8 cellular contexts compared by ENCODE assay signal in the genomic region with DNA sequence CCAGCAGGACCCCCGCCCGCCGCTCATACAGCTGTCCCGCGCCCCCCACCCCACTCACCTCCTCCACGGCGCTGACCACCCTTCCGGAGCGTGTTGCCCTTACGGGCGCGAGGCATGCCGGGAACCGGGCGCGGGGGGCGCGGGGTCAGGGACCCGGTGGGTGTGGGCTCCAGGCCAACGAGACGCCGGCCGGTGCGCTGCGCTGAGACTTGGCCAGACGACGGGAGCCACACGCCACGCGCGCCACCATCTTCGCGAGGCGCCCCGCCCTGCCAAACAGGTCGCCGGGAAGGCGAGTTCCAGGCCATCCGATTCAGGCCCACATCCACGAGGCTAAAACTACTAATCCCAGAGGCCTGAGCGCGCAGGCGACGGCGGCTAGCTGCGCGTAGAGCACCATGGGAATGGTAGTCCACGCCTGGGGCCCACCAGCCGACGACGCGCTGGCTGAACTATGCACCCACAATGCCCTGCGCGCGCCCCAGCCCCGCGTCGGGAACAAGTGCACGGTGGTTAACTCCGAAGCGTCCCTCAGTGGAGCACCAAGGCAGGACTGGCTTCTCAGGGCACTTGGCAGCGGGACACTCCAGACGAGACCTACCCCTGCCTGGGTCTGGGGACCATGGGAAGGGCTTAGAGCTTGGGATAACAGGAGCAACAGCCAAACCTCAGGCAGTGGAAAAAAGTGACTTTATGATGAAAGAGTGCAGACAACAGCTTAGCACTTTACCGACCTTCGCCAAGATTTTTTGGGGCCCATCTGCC. TPM values are rescaled to one million over a fixed set of nuclear protein-coding genes. Genes with fewer than 3 reads are reported as not detected.
A peak's percentile ranks its signal among the peaks of the same experiment; 100 is the strongest.
DNase-seq lines count a peak whose midpoint lies in the region; ATAC-seq and TF ChIP-seq lines count a peak whose summit lies in the region.

TSS of gene IFRD2 (minus strand) at position 271 of the 765 bp plus-strand sequence. CDS start at position 116, 155 bp downstream.

- peak; percentile 96 for ATAC-seq in GM23338
- peak; percentile 99 for ATAC-seq in naive thymus-derived CD4-positive, alpha-beta T cell
- ATAC-seq in stimulated activated naive B cell treated with anti-CD40 and anti-IgM and Interleukin-4, amounts not matched to agents 10 μg/mL and 1 μg/mL and 100 μg/mL, for 72 hours (replicated peaks), result peak; percentile 98

- H3K27ac Mint-ChIP-seq in GM23338, result peak within 1 kb of the TSS; percentile 98
- peak within 1 kb of the TSS; percentile 85 to 97 (median 93) for H3K27ac Mint-ChIP-seq in naive thymus-derived CD4-positive, alpha-beta T cell
- peak within 1 kb of the TSS; percentile 96 for H3K27ac Mint-ChIP-seq in stimulated activated naive B cell treated with anti-CD40 and anti-IgM and Interleukin-4, amounts not matched to agents 10 μg/mL and 1 μg/mL and 100 μg/mL, for 72 hours

- H3K36me3 Mint-ChIP-seq in GM23338 (ENCODE audit: low read depth), result peaks cover 39% of the 10 kb centered on the region
- peaks cover 0 to 9% (median 3%) of the 10 kb centered on the region in 5 donors for H3K36me3 Mint-ChIP-seq in naive thymus-derived CD4-positive, alpha-beta T cell
- peaks cover 31 to 53% of the 10 kb centered on the region in 2 donors for H3K36me3 Mint-ChIP-seq in stimulated activated naive B cell treated with anti-CD40 and anti-IgM and Interleukin-4, amounts not matched to agents 10 μg/mL and 1 μg/mL and 100 μg/mL, for 72 hours

- H3F3A ChIP-seq in DOHH2 (ENCODE audit: control insufficient read depth, insufficient read depth) (no peaks in the 10 kb centered on the region), GM23338 (replicated peaks; ENCODE audit: low read depth) (0 out of 2 replicates have a peak, but pooled peaks cover under 1% of the 10 kb centered on the region)

- H3K36me3 ChIP-seq in DOHH2 (ENCODE audit: control insufficient read depth, low read length) (peaks cover 42% of the 10 kb centered on the region), GM23338 (ENCODE audit: insufficient read depth) (peaks cover 8% of the 10 kb centered on the region)
- H3K36me3 ChIP-seq in naive thymus-derived CD4-positive, alpha-beta T cell (ENCODE audit: control insufficient read depth in 2 of 3, insufficient read depth in 3 of 3, low read length in 3 of 3), result peaks cover 0 to 44% (median 9%) of the 10 kb centered on the region in 3 experiments

- H3K4me3 Mint-ChIP-seq in GM23338, result peak within 1 kb of the TSS; percentile 86
- H3K4me3 Mint-ChIP-seq in naive thymus-derived CD4-positive, alpha-beta T cell, result peak within 1 kb of the TSS; percentile 81 to 99 (median 88)
- peak within 1 kb of the TSS; percentile 89 to 96 for H3K4me3 Mint-ChIP-seq in stimulated activated naive B cell treated with anti-CD40 and anti-IgM and Interleukin-4, amounts not matched to agents 10 μg/mL and 1 μg/mL and 100 μg/mL, for 72 hours

- H4K20me1 ChIP-seq in DOHH2 (ENCODE audit: control insufficient read depth, insufficient read depth, low read depth, low read length) (no peaks in the 10 kb centered on the region), GM23338 (replicated peaks; ENCODE audit: insufficient read depth) (no peaks in the 10 kb centered on the region)

- H3K79me2 ChIP-seq in DOHH2 (ENCODE audit: control insufficient read depth, low read length), result peaks cover 32% of the 10 kb centered on the region
- H3K79me2 ChIP-seq in GM23338 (replicated peaks; ENCODE audit: insufficient read depth), result peaks cover 17% of the 10 kb centered on the region

- H2AFZ ChIP-seq in GM23338, result peak within 1 kb of the TSS; percentile 89

- H3K4me1 ChIP-seq in DOHH2 (ENCODE audit: control insufficient read depth, low read length) (peaks cover 16% of the 10 kb centered on the region), GM23338 (ENCODE audit: insufficient read depth) (peaks cover 5% of the 10 kb centered on the region)
- peaks cover 13 to 16% of the 10 kb centered on the region in 2 donors for H3K4me1 ChIP-seq in naive thymus-derived CD4-positive, alpha-beta T cell (ENCODE audit: control insufficient read depth in 2 of 2, insufficient read depth in 2 of 2, low read length in 2 of 2)

- peak within 1 kb of the TSS; percentile 82 for H3K4me2 ChIP-seq in DOHH2 (ENCODE audit: low read length)
- peak within 1 kb of the TSS; percentile 97 for H3K4me2 ChIP-seq in GM23338

- H3K4me3 ChIP-seq in DOHH2 (ENCODE audit: low read length), result peak within 1 kb of the TSS; percentile 96
- H3K4me3 ChIP-seq in GM23338, result peak within 1 kb of the TSS; percentile 94
- peak within 1 kb of the TSS; percentile 62 for H3K4me3 ChIP-seq in naive thymus-derived CD4-positive, alpha-beta T cell (ENCODE audit: low read length)

- CTCF ChIA-PET in naive thymus-derived CD4-positive, alpha-beta T cell (lab: Charles Lee), result interaction anchor here (0.5 to 2.1 kb wide), 8 partner anchors 11 to 164 kb away, joined by 3 to 6 read pairs (median 4); partner anchors contain the start of gene HYAL2

- no peak for TF ChIP-seq CTCF in DOHH2 (IDR thresholded peaks at IDR 0.05; ENCODE audit: low read depth, low read length, poor library complexity, severe bottlenecking)
- no peak for TF ChIP-seq CTCF in GM23338 (conservative IDR thresholded peaks at IDR 0.05; ENCODE audit: low read depth in 2 of 2)

- POLR2A ChIA-PET in naive thymus-derived CD4-positive, alpha-beta T cell (lab: Charles Lee), result interaction anchor here (0.5 to 3.1 kb wide), 12 partner anchors 7 to 1002 kb away, joined by 3 to 18 read pairs (median 3); partner anchors contain the start of genes CYB561D2, GNAI2, HYAL1 and HYAL3

- no peaks in the 10 kb centered on the region for H3K9me2 ChIP-seq in DOHH2 (replicated peaks; ENCODE audit: control insufficient read depth, low read length)
- H3K9me2 ChIP-seq in GM23338 (ENCODE audit: insufficient read depth), result no peaks in the 10 kb centered on the region

- DNase-seq in GM23338 (ENCODE audit: low spot score), result peak; percentile 99
- peak; percentile 97 for DNase-seq in LHCN-M2 (ENCODE audit: low read depth)
- DNase-seq in RPMI8226, result peak; percentile 98
- DNase-seq in activated T-helper 1 cell treated with anti-CD3 and anti-CD28 coated beads, Interleukin-2, amount 50 U/mL, for 16 hours (ENCODE audit: low read depth in 1 of 2, low spot score in 1 of 2), result peak; percentile 90 to 93
- DNase-seq in fibroblast of gingiva (ENCODE audit: low read depth), result peak; percentile 96
- peak; percentile 81 to 97 (median 94) for DNase-seq in naive thymus-derived CD4-positive, alpha-beta T cell
- DNase-seq in stimulated activated naive B cell treated with anti-CD40 and anti-IgM and Interleukin-4, amounts not matched to agents 10 μg/mL and 1 μg/mL and 100 μg/mL, for 72 hours, result peak; percentile 95

- intact Hi-C loops in naive thymus-derived CD4-positive, alpha-beta T cell (cut with micrococcal nuclease), result loop anchor here (1.0 to 10.0 kb wide), 17 partner anchors 19 to 1818 kb away; partner anchors contain the start of genes TMEM115 (in 2 of the 2), TUSC2 (in 2 of the 2), DUSP7 (in 1 of the 2) and INKA1 (in 1 of the 2)

- H3K9me3 Mint-ChIP-seq in GM23338, result no peaks in the 10 kb centered on the region
- H3K9me3 Mint-ChIP-seq in naive thymus-derived CD4-positive, alpha-beta T cell, result no peaks in the 10 kb centered on the region
- no peaks in the 10 kb centered on the region for H3K9me3 Mint-ChIP-seq in stimulated activated naive B cell treated with anti-CD40 and anti-IgM and Interleukin-4, amounts not matched to agents 10 μg/mL and 1 μg/mL and 100 μg/mL, for 72 hours

- H3K27me3 ChIP-seq in DOHH2 (ENCODE audit: control insufficient read depth, low read length) (no peaks in the 10 kb centered on the region), GM23338 (ENCODE audit: insufficient read depth) (no peaks in the 10 kb centered on the region)
- no peaks in the 10 kb centered on the region for H3K27me3 ChIP-seq in naive thymus-derived CD4-positive, alpha-beta T cell (ENCODE audit: control insufficient read depth in 2 of 2, insufficient read depth in 2 of 2, low read length in 2 of 2)

- H3K9me3 ChIP-seq in DOHH2 (ENCODE audit: control insufficient read depth, insufficient read depth, low read length), result no peaks in the 10 kb centered on the region
- H3K9me3 ChIP-seq in naive thymus-derived CD4-positive, alpha-beta T cell (ENCODE audit: control insufficient read depth in 2 of 3, low read length in 3 of 3), result no peaks in the 10 kb centered on the region

- peaks cover 11% of the 10 kb centered on the region for H3K4me1 Mint-ChIP-seq in GM23338
- peaks cover 16 to 22% (median 19%) of the 10 kb centered on the region in 7 donors for H3K4me1 Mint-ChIP-seq in naive thymus-derived CD4-positive, alpha-beta T cell
- peaks cover 22 to 38% of the 10 kb centered on the region in 2 donors for H3K4me1 Mint-ChIP-seq in stimulated activated naive B cell treated with anti-CD40 and anti-IgM and Interleukin-4, amounts not matched to agents 10 μg/mL and 1 μg/mL and 100 μg/mL, for 72 hours

- H3K27ac ChIP-seq in DOHH2 (ENCODE audit: low read depth, low read length) (peak within 1 kb of the TSS; percentile 42), GM23338 (ENCODE audit: low read depth) (peak within 1 kb of the TSS; percentile 76; the same call in 1 of the 2 replicates)
- peak within 1 kb of the TSS; percentile 79 for H3K27ac ChIP-seq in naive thymus-derived CD4-positive, alpha-beta T cell (ENCODE audit: low read depth, low read length)

- H3K27me3 Mint-ChIP-seq in GM23338 (ENCODE audit: insufficient read depth, low read depth, poor library complexity), result peaks cover 5% of the 10 kb centered on the region
- no peaks in the 10 kb centered on the region for H3K27me3 Mint-ChIP-seq in naive thymus-derived CD4-positive, alpha-beta T cell
- H3K27me3 Mint-ChIP-seq in stimulated activated naive B cell treated with anti-CD40 and anti-IgM and Interleukin-4, amounts not matched to agents 10 μg/mL and 1 μg/mL and 100 μg/mL, for 72 hours, result no peaks in the 10 kb centered on the region

TF ChIP-seq in GM23338, 12 proteins besides CTCF, POLR2A, EP300 and RAD21 (continues in another document):
- TF ChIP-seq ZNF114 (CRISPR knock-in tag; IDR thresholded peaks at IDR 0.05) (peak; percentile 90), POLR2AphosphoS5 (IDR thresholded peaks at IDR 0.05; ENCODE audit: low read depth) (peak; percentile 76), CREB1 (CRISPR knock-in tag; IDR thresholded peaks at IDR 0.05; ENCODE audit: low read depth) (peak; percentile 94), ETS1 (IDR thresholded peaks at IDR 0.05) (peak; percentile 100)

RNA-seq across cellular contexts. Expression of gene IFRD2, which starts in this region (rescaled TPM):
- total RNA-seq in GM23338 (2014; rRNA removed; shearing (Covaris generic)), result 91.5 and 92.4 TPM in 2 replicates
- 80.8 and 89.7 TPM in 2 replicates for polyA plus RNA-seq in GM23338 (2016; fragmentation: Nextera tagmentation; extraction: Ambion mirVana)
- 127 and 129 TPM in 2 replicates for total RNA-seq in LHCN-M2 (2014; rRNA removed)
- 57.0 TPM for polyA plus RNA-seq in LHCN-M2 (2012)
- 10 to 100 TPM; 53.7 to 85.1 (median 64.7) TPM for total RNA-seq in naive thymus-derived CD4-positive, alpha-beta T cell
- 10 to 100 TPM; 57.2 to 69.7 TPM for polyA plus RNA-seq in naive thymus-derived CD4-positive, alpha-beta T cell

Comparison
In these comparisons a context has a peak if more than half of its experiments do, and no peak if none do; other contexts are left out.
1. Peak in every context shown above with its lines: DNase-seq, ATAC-seq, H3K4me3 ChIP-seq and H3K27ac ChIP-seq.